In genomic region chr4:9923195-9923812, GRCh38 we compare ENCODE assay signal across 28 cellular contexts.
"Had no signal": no experiment of that assay in that cellular context is flagged by ENCODE, and none has a peak within 500 bp of the region (broad histone marks: within the 10 kb centered on the region; RNA-seq: fewer than 3 reads in every experiment).

No MANE protein-coding gene starts in this region.

- DNase-seq: activated CD4-positive, alpha-beta memory T cell treated with anti-CD3 and anti-CD28 coated beads for 36 hours; activated CD4-positive, alpha-beta T cell treated with anti-CD3 and anti-CD28 coated beads, Interleukin-2, amount 10 ng/mL, durations not matched to agents 24 days and 14 days; activated CD4-positive, CD25-positive, alpha-beta regulatory T cell treated with anti-CD3 and anti-CD28 coated beads, Interleukin-2, amount 50 U/mL, for 72 hours; activated CD8-positive, alpha-beta memory T cell treated with anti-CD3 and anti-CD28 coated beads, Interleukin-2, amount 50 U/mL, for 4 hours; activated gamma-delta T cell treated with Interleukin-2 at 50 U/mL for 16 hours; activated naive CD8-positive, alpha-beta T cell treated with anti-CD3 and anti-CD28 coated beads, Interleukin-2, amount 50 U/mL, for 24 hours; activated T-cell treated with anti-CD3 and anti-CD28 coated beads, Interleukin-2, amount 50 U/mL, for 1 hour; amygdala; dermis blood vessel endothelial cell; effector CD4-positive, alpha-beta T cell; esophagus squamous epithelium; foreskin melanocyte; kidney glomerular epithelial cell; left lung; lower lobe of right lung; mesendoderm; natural killer cell; ovary; retina; stimulated activated CD4-positive, alpha-beta T cell treated with anti-CD3 and anti-CD28 coated beads, Interleukin-15, amount 100 ng/mL, for 24 hours; stimulated activated CD4-positive, alpha-beta T cell treated with anti-CD3 and anti-CD28 coated beads, Interleukin-2, amount 100 ng/mL, for 24 hours; stimulated activated naive B cell treated with anti-CD40 and anti-IgM and Interleukin-4, amounts not matched to agents 10 μg/mL and 1 μg/mL and 100 μg/mL, for 72 hours; stomach; T1000 had no signal

- H3K27ac ChIP-seq: esophagus squamous epithelium, left lung, lower lobe of right lung, neutrophil, ovary, prostate gland, stomach, suprapubic skin, tibial nerve had no signal

- H3K27me3 ChIP-seq: esophagus squamous epithelium, left lung, neutrophil, ovary, stomach, suprapubic skin, tibial nerve had no signal

- H3K4me3 ChIP-seq: esophagus squamous epithelium, left lung, lower lobe of right lung, ovary, prostate gland, stomach, suprapubic skin, tibial nerve had no signal

- H3K4me1 ChIP-seq: left lung, lower lobe of right lung, prostate gland, suprapubic skin, tibial nerve had no signal

- H3K9me3 ChIP-seq: esophagus squamous epithelium, left lung, lower lobe of right lung, neutrophil, ovary, prostate gland, stomach, suprapubic skin, tibial nerve had no signal

- H3K36me3 ChIP-seq: left lung, neutrophil, ovary, prostate gland, stomach, suprapubic skin had no signal

- ATAC-seq: activated naive CD8-positive, alpha-beta T cell treated with anti-CD3 and anti-CD28 coated beads, Interleukin-2, amount 50 U/mL, for 24 hours; left lung; natural killer cell; stimulated activated naive B cell treated with anti-CD40 and anti-IgM and Interleukin-4, amounts not matched to agents 10 μg/mL and 1 μg/mL and 100 μg/mL, for 72 hours had no signal
